Comparison of ENCODE assay signal across 1 cellular context in genomic region chr4:37629713-37630112, GRCh38.
TF ChIP-seq lines count a peak whose summit lies in the region.

No MANE protein-coding gene starts in this region.

TF ChIP-seq in K562, 482 proteins besides CTCF, POLR2A, EP300 and RAD21 (continued from another document and continues in another):
- TF ChIP-seq, protein P1, sequence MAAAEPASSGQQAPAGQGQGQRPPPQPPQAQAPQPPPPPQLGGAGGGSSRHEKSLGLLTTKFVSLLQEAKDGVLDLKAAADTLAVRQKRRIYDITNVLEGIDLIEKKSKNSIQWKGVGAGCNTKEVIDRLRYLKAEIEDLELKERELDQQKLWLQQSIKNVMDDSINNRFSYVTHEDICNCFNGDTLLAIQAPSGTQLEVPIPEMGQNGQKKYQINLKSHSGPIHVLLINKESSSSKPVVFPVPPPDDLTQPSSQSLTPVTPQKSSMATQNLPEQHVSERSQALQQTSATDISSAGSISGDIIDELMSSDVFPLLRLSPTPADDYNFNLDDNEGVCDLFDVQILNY (CRISPR knock-in tag; IDR thresholded peaks at IDR 0.05), result no peak
- TF ChIP-seq MGA (IDR thresholded peaks at IDR 0.05) (peak; percentile 93), FIP1L1 (IDR thresholded peaks at IDR 0.05; ENCODE audit: low read depth, low read length, poor library complexity, severe bottlenecking) (no peak), SOX6 (IDR thresholded peaks at IDR 0.05) (no peak), SMC3 (conservative IDR thresholded peaks at IDR 0.05; ENCODE audit: insufficient read depth, low read depth, low read length) (no peak), ZNF274 (IDR thresholded peaks at IDR 0.05; ENCODE audit: borderline replicate concordance, low read depth, low read length) (no peak), ZNF589 (CRISPR knock-in tag; IDR thresholded peaks at IDR 0.05; ENCODE audit: low read depth) (no peak), GTF2B (IDR thresholded peaks at IDR 0.05; ENCODE audit: extremely low read depth, insufficient read length) (no peak), ZSCAN29 (IDR thresholded peaks at IDR 0.05) (no peak), ZNF41 (CRISPR knock-in tag; conservative IDR thresholded peaks at IDR 0.05) (no peak), SRSF3 (IDR thresholded peaks at IDR 0.05; ENCODE audit: insufficient read depth, low read length) (no peak), MAFK (IDR thresholded peaks at IDR 0.05; ENCODE audit: low read length) (no peak), NFE2 (IDR thresholded peaks at IDR 0.05; ENCODE audit: low read depth) (no peak), BMI1 (IDR thresholded peaks at IDR 0.05; ENCODE audit: low read length) (no peak), EWSR1 (IDR thresholded peaks at IDR 0.05; ENCODE audit: borderline replicate concordance, low read depth, partially characterized antibody) (no peak), NR2C1 (IDR thresholded peaks at IDR 0.05) (no peak), NR2C1 (tag; IDR thresholded peaks at IDR 0.05) (peak; percentile 65; the same call in 1 of the 2 replicates), TARDBP (IDR thresholded peaks at IDR 0.05) (no peak), PPARD (CRISPR knock-in tag; IDR thresholded peaks at IDR 0.05) (no peak), POLR3A (IDR thresholded peaks at IDR 0.05; ENCODE audit: borderline replicate concordance, extremely low read depth, insufficient read depth, insufficient read length) (no peak), KAT2B (IDR thresholded peaks at IDR 0.05; ENCODE audit: low read depth, low read length) (no peak), ZNF655 (CRISPR knock-in tag; IDR thresholded peaks at IDR 0.05) (no peak), PTRF (tag; IDR thresholded peaks at IDR 0.05) (peak; percentile 56; the same call in 1 of the 2 replicates), JUNB (CRISPR knock-in tag; conservative IDR thresholded peaks at IDR 0.05) (no peak), BHLHE40 (IDR thresholded peaks at IDR 0.05; ENCODE audit: low read length) (peak; percentile 49; the same call in 1 of the 2 replicates), RAD51 (IDR thresholded peaks at IDR 0.05; ENCODE audit: borderline replicate concordance, low read depth) (no peak)
- TF ChIP-seq, protein P2, sequence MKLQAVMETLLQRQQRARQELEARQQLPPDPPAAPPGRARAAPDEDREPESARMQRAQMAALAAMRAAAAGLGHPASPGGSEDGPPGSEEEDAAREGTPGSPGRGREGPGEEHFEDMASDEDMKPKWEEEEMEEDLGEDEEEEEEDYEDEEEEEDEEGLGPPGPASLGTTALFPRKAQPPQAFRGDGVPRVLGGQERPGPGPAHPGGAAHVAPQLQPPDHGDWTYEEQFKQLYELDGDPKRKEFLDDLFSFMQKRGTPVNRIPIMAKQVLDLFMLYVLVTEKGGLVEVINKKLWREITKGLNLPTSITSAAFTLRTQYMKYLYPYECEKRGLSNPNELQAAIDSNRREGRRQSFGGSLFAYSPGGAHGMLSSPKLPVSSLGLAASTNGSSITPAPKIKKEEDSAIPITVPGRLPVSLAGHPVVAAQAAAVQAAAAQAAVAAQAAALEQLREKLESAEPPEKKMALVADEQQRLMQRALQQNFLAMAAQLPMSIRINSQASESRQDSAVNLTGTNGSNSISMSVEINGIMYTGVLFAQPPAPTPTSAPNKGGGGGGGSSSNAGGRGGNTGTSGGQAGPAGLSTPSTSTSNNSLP (IDR thresholded peaks at IDR 0.05; ENCODE audit: borderline replicate concordance, low read depth, low read length), result no peak
- TF ChIP-seq, protein P3, sequence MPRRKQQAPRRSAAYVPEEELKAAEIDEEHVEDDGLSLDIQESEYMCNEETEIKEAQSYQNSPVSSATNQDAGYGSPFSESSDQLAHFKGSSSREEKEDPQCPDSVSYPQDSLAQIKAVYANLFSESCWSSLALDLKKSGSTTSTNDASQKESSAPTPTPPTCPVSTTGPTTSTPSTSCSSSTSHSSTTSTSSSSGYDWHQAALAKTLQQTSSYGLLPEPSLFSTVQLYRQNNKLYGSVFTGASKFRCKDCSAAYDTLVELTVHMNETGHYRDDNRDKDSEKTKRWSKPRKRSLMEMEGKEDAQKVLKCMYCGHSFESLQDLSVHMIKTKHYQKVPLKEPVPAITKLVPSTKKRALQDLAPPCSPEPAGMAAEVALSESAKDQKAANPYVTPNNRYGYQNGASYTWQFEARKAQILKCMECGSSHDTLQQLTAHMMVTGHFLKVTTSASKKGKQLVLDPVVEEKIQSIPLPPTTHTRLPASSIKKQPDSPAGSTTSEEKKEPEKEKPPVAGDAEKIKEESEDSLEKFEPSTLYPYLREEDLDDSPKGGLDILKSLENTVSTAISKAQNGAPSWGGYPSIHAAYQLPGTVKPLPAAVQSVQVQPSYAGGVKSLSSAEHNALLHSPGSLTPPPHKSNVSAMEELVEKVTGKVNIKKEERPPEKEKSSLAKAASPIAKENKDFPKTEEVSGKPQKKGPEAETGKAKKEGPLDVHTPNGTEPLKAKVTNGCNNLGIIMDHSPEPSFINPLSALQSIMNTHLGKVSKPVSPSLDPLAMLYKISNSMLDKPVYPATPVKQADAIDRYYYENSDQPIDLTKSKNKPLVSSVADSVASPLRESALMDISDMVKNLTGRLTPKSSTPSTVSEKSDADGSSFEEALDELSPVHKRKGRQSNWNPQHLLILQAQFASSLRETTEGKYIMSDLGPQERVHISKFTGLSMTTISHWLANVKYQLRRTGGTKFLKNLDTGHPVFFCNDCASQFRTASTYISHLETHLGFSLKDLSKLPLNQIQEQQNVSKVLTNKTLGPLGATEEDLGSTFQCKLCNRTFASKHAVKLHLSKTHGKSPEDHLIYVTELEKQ (CRISPR knock-in tag; IDR thresholded peaks at IDR 0.05), result no peak
- TF ChIP-seq, protein P4, sequence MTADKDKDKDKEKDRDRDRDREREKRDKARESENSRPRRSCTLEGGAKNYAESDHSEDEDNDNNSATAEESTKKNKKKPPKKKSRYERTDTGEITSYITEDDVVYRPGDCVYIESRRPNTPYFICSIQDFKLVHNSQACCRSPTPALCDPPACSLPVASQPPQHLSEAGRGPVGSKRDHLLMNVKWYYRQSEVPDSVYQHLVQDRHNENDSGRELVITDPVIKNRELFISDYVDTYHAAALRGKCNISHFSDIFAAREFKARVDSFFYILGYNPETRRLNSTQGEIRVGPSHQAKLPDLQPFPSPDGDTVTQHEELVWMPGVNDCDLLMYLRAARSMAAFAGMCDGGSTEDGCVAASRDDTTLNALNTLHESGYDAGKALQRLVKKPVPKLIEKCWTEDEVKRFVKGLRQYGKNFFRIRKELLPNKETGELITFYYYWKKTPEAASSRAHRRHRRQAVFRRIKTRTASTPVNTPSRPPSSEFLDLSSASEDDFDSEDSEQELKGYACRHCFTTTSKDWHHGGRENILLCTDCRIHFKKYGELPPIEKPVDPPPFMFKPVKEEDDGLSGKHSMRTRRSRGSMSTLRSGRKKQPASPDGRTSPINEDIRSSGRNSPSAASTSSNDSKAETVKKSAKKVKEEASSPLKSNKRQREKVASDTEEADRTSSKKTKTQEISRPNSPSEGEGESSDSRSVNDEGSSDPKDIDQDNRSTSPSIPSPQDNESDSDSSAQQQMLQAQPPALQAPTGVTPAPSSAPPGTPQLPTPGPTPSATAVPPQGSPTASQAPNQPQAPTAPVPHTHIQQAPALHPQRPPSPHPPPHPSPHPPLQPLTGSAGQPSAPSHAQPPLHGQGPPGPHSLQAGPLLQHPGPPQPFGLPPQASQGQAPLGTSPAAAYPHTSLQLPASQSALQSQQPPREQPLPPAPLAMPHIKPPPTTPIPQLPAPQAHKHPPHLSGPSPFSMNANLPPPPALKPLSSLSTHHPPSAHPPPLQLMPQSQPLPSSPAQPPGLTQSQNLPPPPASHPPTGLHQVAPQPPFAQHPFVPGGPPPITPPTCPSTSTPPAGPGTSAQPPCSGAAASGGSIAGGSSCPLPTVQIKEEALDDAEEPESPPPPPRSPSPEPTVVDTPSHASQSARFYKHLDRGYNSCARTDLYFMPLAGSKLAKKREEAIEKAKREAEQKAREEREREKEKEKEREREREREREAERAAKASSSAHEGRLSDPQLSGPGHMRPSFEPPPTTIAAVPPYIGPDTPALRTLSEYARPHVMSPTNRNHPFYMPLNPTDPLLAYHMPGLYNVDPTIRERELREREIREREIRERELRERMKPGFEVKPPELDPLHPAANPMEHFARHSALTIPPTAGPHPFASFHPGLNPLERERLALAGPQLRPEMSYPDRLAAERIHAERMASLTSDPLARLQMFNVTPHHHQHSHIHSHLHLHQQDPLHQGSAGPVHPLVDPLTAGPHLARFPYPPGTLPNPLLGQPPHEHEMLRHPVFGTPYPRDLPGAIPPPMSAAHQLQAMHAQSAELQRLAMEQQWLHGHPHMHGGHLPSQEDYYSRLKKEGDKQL (CRISPR knock-in tag; IDR thresholded peaks at IDR 0.05; ENCODE audit: borderline replicate concordance), result no peak
